In the genomic region with DNA sequence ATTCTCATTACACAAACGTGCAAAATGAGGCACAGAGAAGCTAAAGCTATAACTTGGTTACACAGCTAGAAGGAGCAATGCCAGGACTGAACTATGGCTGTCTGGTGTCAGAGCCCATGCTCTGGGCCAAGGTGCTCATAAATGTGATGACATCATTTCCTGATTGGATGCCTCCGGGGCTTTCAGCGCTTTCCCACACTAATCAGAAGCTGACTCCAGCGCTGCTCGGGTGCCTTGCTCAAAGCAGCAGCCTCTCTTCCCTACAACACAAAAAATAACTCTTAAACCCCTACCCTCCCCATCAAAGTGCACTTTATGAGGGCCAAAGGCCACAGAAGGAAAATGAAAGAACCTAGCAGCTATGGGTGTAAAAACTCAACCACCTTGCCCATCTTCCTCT, we compare ENCODE assay signal across 12 cellular contexts.
DNase-seq lines count a peak whose midpoint lies in the region; ATAC-seq and TF ChIP-seq lines count a peak whose summit lies in the region.
"Had no signal": no experiment of that assay in that cellular context is flagged by ENCODE, and none has a peak within 500 bp of the region (broad histone marks: within the 10 kb centered on the region; RNA-seq: fewer than 3 reads in every experiment).

No MANE protein-coding gene starts in this region.

- H3K27me3 ChIP-seq in Loucy (ENCODE audit: insufficient read depth, low read length, poor library complexity, severe bottlenecking) = no peaks in the 10 kb centered on the region
- H3K27me3 ChIP-seq: SJSA1 had no signal

- no peaks in the 10 kb centered on the region for H4K20me1 ChIP-seq in Loucy (ENCODE audit: insufficient read depth, low read length, poor library complexity, severe bottlenecking)

- no peak overlapping the region for H3K4me3 Mint-ChIP-seq in natural killer cell

- H3K27ac Mint-ChIP-seq in natural killer cell = peak overlapping the region; percentile 50 to 65

- no peaks in the 10 kb centered on the region for H3K36me3 Mint-ChIP-seq in natural killer cell

- H3K9me3 ChIP-seq in Loucy (ENCODE audit: insufficient read depth, low read depth, low read length) = no peaks in the 10 kb centered on the region
- H3K9me3 ChIP-seq: SJSA1 had no signal

- ATAC-seq in natural killer cell (no peak), GM18505 (IDR thresholded peaks at IDR 0.05; ENCODE audit: unreplicated experiment) (no peak), HG03520 (IDR thresholded peaks at IDR 0.05; ENCODE audit: unreplicated experiment) (no peak)

- intact Hi-C loops in natural killer cell (cut with micrococcal nuclease) = no loop called here

- no peaks in the 10 kb centered on the region for H3K9me3 Mint-ChIP-seq in natural killer cell

- peak; percentile 92 for DNase-seq in EL
- peak; percentile 47 for DNase-seq in choroid plexus epithelial cell (ENCODE audit: low read depth)
- DNase-seq in natural killer cell = no peak
- DNase-seq in NCI-H2081 treated with DMSO at 0.1 percent for 48 hours (lab: John Stamatoyannopoulos, UW) = no peak
- no peak for DNase-seq in NCI-H2196 treated with DMSO at 0.1 percent for 48 hours (lab: John Stamatoyannopoulos, UW; ENCODE audit: unreplicated experiment)
- DNase-seq: central memory CD4-positive, alpha-beta T cell; NCI-H1694 had no signal

- H3K4me1 ChIP-seq in Loucy (ENCODE audit: insufficient read depth, low read length, poor library complexity, severe bottlenecking) = peaks cover 22% of the 10 kb centered on the region
- H3K4me1 ChIP-seq: parathyroid adenoma, SJSA1 had no signal

- H3K79me2 ChIP-seq in Loucy (ENCODE audit: insufficient read depth, low read length) = no peaks in the 10 kb centered on the region; the same call in 1 of the 2 replicates
- H3K79me2 ChIP-seq: parathyroid adenoma had no signal

- no peaks in the 10 kb centered on the region for H3K9me2 ChIP-seq in Loucy (replicated peaks; ENCODE audit: low read depth, low read length)

- TF ChIP-seq CTCF in Loucy (conservative IDR thresholded peaks at IDR 0.05; ENCODE audit: low read length) (no peak; the same call in 1 of the 2 replicates), choroid plexus epithelial cell (conservative IDR thresholded peaks at IDR 0.05; ENCODE audit: low read depth, low read length) (no peak), natural killer cell (IDR thresholded peaks at IDR 0.05) (no peak)

- H3K36me3 ChIP-seq in Loucy (ENCODE audit: insufficient read depth, low read length) = peaks cover 50% of the 10 kb centered on the region; the same call in 1 of the 2 replicates

- peak overlapping the region; percentile 16 for H3K4me3 ChIP-seq in Loucy (ENCODE audit: low read length, poor library complexity, severe bottlenecking)
- no peak overlapping the region for H3K4me3 ChIP-seq in choroid plexus epithelial cell (ENCODE audit: low read depth, low read length)
- H3K4me3 ChIP-seq: SJSA1 had no signal

- H3K9ac ChIP-seq in Loucy (ENCODE audit: low read depth, low read length, poor library complexity, severe bottlenecking) = no peak overlapping the region
- H3K9ac ChIP-seq: parathyroid adenoma had no signal

- H3F3A ChIP-seq in Loucy (ENCODE audit: low read depth) = no peaks in the 10 kb centered on the region

- H2AFZ ChIP-seq in Loucy (ENCODE audit: low read length) = no peak overlapping the region
- H2AFZ ChIP-seq: parathyroid adenoma had no signal

- TF ChIP-seq POLR2A in GM18505 (IDR thresholded peaks at IDR 0.05; ENCODE audit: borderline replicate concordance, extremely low read depth, insufficient read depth, insufficient read length) = no peak

- peak overlapping the region; percentile 52 for H3K4me2 ChIP-seq in Loucy (ENCODE audit: low read depth, low read length, poor library complexity, severe bottlenecking)

- peaks cover 39 to 45% of the 10 kb centered on the region in 2 donors for H3K4me1 Mint-ChIP-seq in natural killer cell

- no peaks in the 10 kb centered on the region for H3K27me3 Mint-ChIP-seq in natural killer cell (ENCODE audit: low read depth in 2 of 2)

Comparison
In these comparisons a context has a peak if more than half of its experiments do, and no peak if none do; other contexts are left out.
1. DNase-seq: peak in EL (single experiment) and choroid plexus epithelial cell (single experiment); none in natural killer cell (single experiment), NCI-H2081 treated with DMSO at 0.1 percent for 48 hours (single experiment) and NCI-H2196 treated with DMSO at 0.1 percent for 48 hours (single experiment).